ENCODE assay signal across 14 cellular contexts in genomic region chr10:126011995-126012394, GRCh38.
"Had no signal": no experiment of that assay in that cellular context is flagged by ENCODE, and none has a peak within 500 bp of the region (broad histone marks: within the 10 kb centered on the region; RNA-seq: fewer than 3 reads in every experiment).

No MANE protein-coding gene starts in this region.

- H3K27ac Mint-ChIP-seq: stimulated activated memory B cell treated with anti-CD40 and anti-IgM and Interleukin-4, amounts not matched to agents 10 μg/mL and 1 μg/mL and 100 μg/mL, for 72 hours; stimulated activated naive CD8-positive, alpha-beta T cell treated with anti-CD3 and anti-CD28 coated beads, Interleukin-15, Interleukin-2, amounts not matched to agents 100 ng/mL and 50 ng/mL, for 24 hours had no signal

- H3K9me3 Mint-ChIP-seq: stimulated activated naive CD8-positive, alpha-beta T cell treated with anti-CD3 and anti-CD28 coated beads, Interleukin-15, Interleukin-2, amounts not matched to agents 100 ng/mL and 50 ng/mL, for 24 hours had no signal

- H3K27me3 Mint-ChIP-seq: stimulated activated memory B cell treated with anti-CD40 and anti-IgM and Interleukin-4, amounts not matched to agents 10 μg/mL and 1 μg/mL and 100 μg/mL, for 72 hours; stimulated activated naive CD8-positive, alpha-beta T cell treated with anti-CD3 and anti-CD28 coated beads, Interleukin-15, Interleukin-2, amounts not matched to agents 100 ng/mL and 50 ng/mL, for 24 hours had no signal

- DNase-seq: effector memory CD4-positive, alpha-beta T cell; glutamatergic neuron; kidney; left cardiac atrium; left ventricle myocardium inferior; lower lobe of right lung; midbrain; sigmoid colon; stimulated activated CD4-positive, alpha-beta T cell treated with anti-CD3 and anti-CD28 coated beads, Interleukin-12 subunit alpha, Interleukin-12 subunit beta, amount 100 ng/mL, for 4 hours; tibial artery; upper lobe of left lung had no signal

- H3K4me3 Mint-ChIP-seq: stimulated activated memory B cell treated with anti-CD40 and anti-IgM and Interleukin-4, amounts not matched to agents 10 μg/mL and 1 μg/mL and 100 μg/mL, for 72 hours; stimulated activated naive CD8-positive, alpha-beta T cell treated with anti-CD3 and anti-CD28 coated beads, Interleukin-15, Interleukin-2, amounts not matched to agents 100 ng/mL and 50 ng/mL, for 24 hours had no signal

- ATAC-seq: gastroesophageal sphincter; left cardiac atrium; lower lobe of right lung; stimulated activated memory B cell treated with anti-CD40 and anti-IgM and Interleukin-4, amounts not matched to agents 10 μg/mL and 1 μg/mL and 100 μg/mL, for 72 hours had no signal

- H3K36me3 Mint-ChIP-seq: stimulated activated memory B cell treated with anti-CD40 and anti-IgM and Interleukin-4, amounts not matched to agents 10 μg/mL and 1 μg/mL and 100 μg/mL, for 72 hours had no signal
